1 cellular context compared by ENCODE assay signal in the genomic region with DNA sequence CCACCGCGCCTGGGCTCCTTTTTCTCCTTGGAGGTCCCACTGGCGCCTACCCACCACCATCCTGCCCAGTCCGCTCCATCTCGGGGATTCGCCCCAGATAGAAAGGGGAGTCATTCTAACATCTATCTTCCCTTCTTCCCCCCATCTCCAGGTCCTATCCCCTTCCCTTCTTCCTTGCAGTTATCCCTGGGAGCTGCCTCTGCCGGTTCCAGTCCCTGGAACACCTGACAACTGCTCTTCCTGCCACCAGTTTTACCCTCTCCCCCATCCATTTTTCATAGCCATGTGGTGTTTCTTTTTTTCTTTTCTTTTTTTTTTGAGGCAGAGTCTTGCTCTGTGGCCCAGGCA.
TF ChIP-seq lines count a peak whose summit lies in the region.

No MANE protein-coding gene starts in this region.

TF ChIP-seq in H1, 55 proteins besides CTCF, POLR2A, EP300 and RAD21 (continued from another document):
- TF ChIP-seq, protein P1, sequence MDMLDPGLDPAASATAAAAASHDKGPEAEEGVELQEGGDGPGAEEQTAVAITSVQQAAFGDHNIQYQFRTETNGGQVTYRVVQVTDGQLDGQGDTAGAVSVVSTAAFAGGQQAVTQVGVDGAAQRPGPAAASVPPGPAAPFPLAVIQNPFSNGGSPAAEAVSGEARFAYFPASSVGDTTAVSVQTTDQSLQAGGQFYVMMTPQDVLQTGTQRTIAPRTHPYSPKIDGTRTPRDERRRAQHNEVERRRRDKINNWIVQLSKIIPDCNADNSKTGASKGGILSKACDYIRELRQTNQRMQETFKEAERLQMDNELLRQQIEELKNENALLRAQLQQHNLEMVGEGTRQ (IDR thresholded peaks at IDR 0.05; ENCODE audit: low read length) = no peak
- no peak for TF ChIP-seq EGR1 (IDR thresholded peaks at IDR 0.05; ENCODE audit: borderline replicate concordance, low read depth, low read length)
